Comparison of ENCODE assay signal across 8 cellular contexts in genomic region chr19:48445606-48446481, GRCh38. TPM values are rescaled to one million over a fixed set of nuclear protein-coding genes. Genes with fewer than 3 reads are reported as not detected.
DNase-seq lines count a peak whose midpoint lies in the region; ATAC-seq, FAIRE-seq and TF ChIP-seq lines count a peak whose summit lies in the region.

TSS of gene GRWD1 (plus strand) at chr19:48445983. CDS start at chr19:48446006, 23 bp downstream.

- H3K27ac ChIP-seq in A673 (ENCODE audit: low read depth, low read length, poor library complexity, severe bottlenecking) (peak within 1 kb of the TSS; percentile 89), WERI-Rb-1 (peak within 1 kb of the TSS; percentile 85), mammary epithelial cell (ENCODE audit: insufficient read depth, low read depth, low read length) (peak within 1 kb of the TSS; percentile 88), small intestine (ENCODE audit: low read depth in 1 of 2, low read length in 1 of 2) (peak within 1 kb of the TSS; percentile 38 to 80)

- 0% methylated on average over 17 of the region's 61 CpGs for WGBS in mammary epithelial cell (ENCODE audit: low coverage, missing lambda C conversion rate)
- 0% methylated on average over 61 of the region's 61 CpGs for WGBS in small intestine, 3 donors

- BruUV-seq in A673 (replicated peaks; lab: Mats Ljungman, UMichigan) (TSS peak; percentile 52), mammary epithelial cell (replicated peaks; lab: Mats Ljungman, UMichigan) (TSS peak; percentile 93)

- intact Hi-C loops in A673 (cut with micrococcal nuclease; ENCODE audit: unreplicated experiment), result loop anchor here (5.0 kb wide), 1 partner anchor 54 kb away; the partner anchor contains the start of genes GRIN2D and KDELR1
- intact Hi-C loops in mammary epithelial cell (cut with micrococcal nuclease), result loop anchor here (1.0 kb wide), 7 partner anchors 23 to 336 kb away; partner anchors contain the start of genes CYTH2, KDELR1 and PLA2G4C

- H2AFZ ChIP-seq in mammary epithelial cell (ENCODE audit: low read depth, low read length), result peak within 1 kb of the TSS; percentile 84

- peak within 1 kb of the TSS; percentile 89 for H3K4me2 ChIP-seq in mammary epithelial cell (ENCODE audit: insufficient read depth, low read depth, low read length)

- peak; percentile 81 for ATAC-seq in GM18868 (IDR thresholded peaks at IDR 0.05; ENCODE audit: unreplicated experiment)
- peak; percentile 81 for ATAC-seq in HG03139 (IDR thresholded peaks at IDR 0.05; ENCODE audit: unreplicated experiment)

- H3K4me1 ChIP-seq in A673 (ENCODE audit: insufficient read depth, low read length, poor library complexity, severe bottlenecking) (peaks cover 13% of the 10 kb centered on the region), mammary epithelial cell (ENCODE audit: insufficient read depth, low read length) (peaks cover 22% of the 10 kb centered on the region), small intestine (ENCODE audit: control insufficient read depth in 2 of 2, insufficient read depth in 1 of 2, low read depth in 1 of 2, low read length in 1 of 2) (peaks cover 0 to 4% of the 10 kb centered on the region in 2 donors)

- peak within 1 kb of the TSS; percentile 94 for H3K4me3 ChIP-seq in A673 (ENCODE audit: low read depth, low read length, poor library complexity, severe bottlenecking)
- peak within 1 kb of the TSS; percentile 98 for H3K4me3 ChIP-seq in WERI-Rb-1 (ENCODE audit: low read depth, low read length)
- peak within 1 kb of the TSS; percentile 69 to 92 (median 80) for H3K4me3 ChIP-seq in mammary epithelial cell (replicated peaks in 1 of 3; ENCODE audit: insufficient read depth in 1 of 3, low read depth in 2 of 3, low read length in 3 of 3)
- H3K4me3 ChIP-seq in small intestine (ENCODE audit: low read depth in 1 of 2, low read length in 2 of 2), result peak within 1 kb of the TSS; percentile 52 to 65

- no peak for FAIRE-seq in small intestine (lab: Jason Lieb, UNC)

- H3K27me3 ChIP-seq in A673 (replicated peaks; ENCODE audit: insufficient read depth, low read depth, low read length, poor library complexity) (no peaks in the 10 kb centered on the region), WERI-Rb-1 (ENCODE audit: insufficient read depth, low read depth, severe bottlenecking) (no peaks in the 10 kb centered on the region), mammary epithelial cell (ENCODE audit: insufficient read depth, low read length) (peaks cover 19% of the 10 kb centered on the region), small intestine (ENCODE audit: control insufficient read depth in 2 of 2, insufficient read depth in 2 of 2, low read length in 2 of 2) (peaks cover 5 to 11% of the 10 kb centered on the region in 2 donors)

- H4K20me1 ChIP-seq in mammary epithelial cell (ENCODE audit: insufficient read depth, low read length), result no peaks in the 10 kb centered on the region

- peak within 1 kb of the TSS; percentile 94 for H3K9ac ChIP-seq in mammary epithelial cell (ENCODE audit: insufficient read depth, low read length)

- peak; percentile 98 for DNase-seq in A673 (ENCODE audit: low spot score)
- peak; percentile 95 for DNase-seq in NCI-H2227 (lab: John Stamatoyannopoulos, UW; ENCODE audit: unreplicated experiment)
- DNase-seq in WERI-Rb-1, result peak; percentile 94
- peak; percentile 98 for DNase-seq in mammary epithelial cell
- peak; percentile 95 for DNase-seq in iPS-NIHi11 (ENCODE audit: low spot score)
- peak; percentile 97 for DNase-seq in small intestine

- dilution Hi-C loops in mammary epithelial cell (cut with HindIII; ENCODE audit: low sequenced_read_pairs), result no loop called here

- 0 out of 2 replicates have a peak, but pooled peaks have one; percentile 11 for TF ChIP-seq CTCF in A673 (conservative IDR thresholded peaks at IDR 0.05; ENCODE audit: low read depth, low read length)
- TF ChIP-seq CTCF in WERI-Rb-1 (IDR thresholded peaks at IDR 0.05; ENCODE audit: low read depth, low read length), result 0 out of 2 replicates have a peak, but pooled peaks have one; percentile 18
- TF ChIP-seq CTCF in mammary epithelial cell (conservative IDR thresholded peaks at IDR 0.05 in 1 of 2, IDR thresholded peaks at IDR 0.05 in 1 of 2; ENCODE audit: extremely low read depth in 1 of 2, insufficient read depth in 1 of 2, low read depth in 1 of 2, low read length in 2 of 2), result peak in 1 of 2 donors; percentile 18

- H3K79me2 ChIP-seq in mammary epithelial cell (ENCODE audit: insufficient read depth, low read length), result peaks cover 39% of the 10 kb centered on the region

- CTCF ChIA-PET in A673 (lab: Charles Lee), result interaction anchor here (0.6 to 1.5 kb wide), 2 partner anchors 54 to 1097 kb away, joined by 4 read pairs; partner anchors contain the start of genes DHX34 and KDELR1
- CTCF ChIA-PET in mammary epithelial cell (lab: Charles Lee; ENCODE audit: low non-redundant PET), result interaction anchor here (0.5 to 1.1 kb wide), 3 partner anchors 54 to 82 kb away, joined by 3 to 8 read pairs (median 3); partner anchors contain the start of genes KDELR1 and TMEM143

- peaks cover 42% of the 10 kb centered on the region for H3K36me3 ChIP-seq in A673 (ENCODE audit: insufficient read depth, low read length, poor library complexity, severe bottlenecking)
- H3K36me3 ChIP-seq in WERI-Rb-1, result peaks cover 32% of the 10 kb centered on the region
- H3K36me3 ChIP-seq in mammary epithelial cell (ENCODE audit: insufficient read depth, low read length), result no peaks in the 10 kb centered on the region
- H3K36me3 ChIP-seq in small intestine (ENCODE audit: control insufficient read depth in 2 of 2, insufficient read depth in 2 of 2, low read length in 2 of 2), result peaks cover 10 to 15% of the 10 kb centered on the region in 2 donors

- in situ Hi-C loops in mammary epithelial cell (cut with MboI; ENCODE audit: low sequenced_read_pairs in 2 of 2), result no loop called here

- POLR2A ChIA-PET in A673 (lab: Charles Lee; ENCODE audit: low non-redundant PET), result interaction anchor here (0.6 kb wide), 1 partner anchor 291 kb away, joined by 3 read pairs; no protein-coding TSS in a partner anchor

- H3K9me3 ChIP-seq in A673 (ENCODE audit: low read depth, low read length, poor library complexity, severe bottlenecking) (no peaks in the 10 kb centered on the region), WERI-Rb-1 (ENCODE audit: severe bottlenecking) (no peaks in the 10 kb centered on the region), mammary epithelial cell (replicated peaks; ENCODE audit: insufficient read depth, low read length) (no peaks in the 10 kb centered on the region), small intestine (ENCODE audit: control insufficient read depth, low read depth) (no peaks in the 10 kb centered on the region)

RNA-seq across cellular contexts. Expression of gene GRWD1, which starts in this region (rescaled TPM):
- total RNA-seq in A673 (2021) (86.4 and 109 TPM in 2 replicates), mammary epithelial cell (10 to 100 TPM; 35.3 to 45.9 TPM)
- polyA plus RNA-seq in mammary epithelial cell (32.1 TPM), small intestine (10 to 100 TPM in 1 of 3 donors, 1 to 10 TPM in 2; 5.6 to 18.4 (median 7.3) TPM)
- polyA minus RNA-seq in mammary epithelial cell, result 15.8 TPM

Comparison
In these comparisons a context has a peak if more than half of its experiments do, and no peak if none do; other contexts are left out.
1. Peak in every context shown above with its lines: DNase-seq, ATAC-seq, H3K4me3 ChIP-seq and H3K27ac ChIP-seq.